Comparison of ENCODE assay signal across 8 cellular contexts in the genomic region with DNA sequence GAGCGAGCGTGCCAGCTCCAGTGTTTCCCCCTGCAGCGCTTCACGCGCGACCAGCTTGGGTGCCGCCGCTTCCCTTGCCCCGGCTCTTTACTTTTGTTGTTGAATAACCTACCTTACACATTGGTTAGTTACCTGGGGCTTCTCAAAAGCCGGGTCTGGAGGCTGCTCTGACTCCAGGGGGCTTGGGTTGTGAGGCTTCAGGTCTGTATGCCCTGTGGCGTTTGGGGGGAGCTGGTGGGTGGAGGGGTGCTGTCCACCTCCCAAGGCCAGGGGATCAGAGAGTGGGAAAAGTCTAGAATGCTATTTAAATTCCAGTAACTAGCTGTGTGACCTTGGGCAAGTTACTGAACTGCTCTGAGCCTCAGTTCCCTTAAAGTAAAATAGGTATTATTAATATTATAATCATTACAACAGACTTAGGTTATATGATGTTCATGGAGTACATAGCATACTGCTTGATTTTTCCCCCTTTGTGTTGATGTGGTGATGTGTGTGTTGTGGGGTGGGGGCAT. TPM values are rescaled to one million over a fixed set of nuclear protein-coding genes. Genes with fewer than 3 reads are reported as not detected.
DNase-seq lines count a peak whose midpoint lies in the region; ATAC-seq and TF ChIP-seq lines count a peak whose summit lies in the region.

No MANE protein-coding gene starts in this region.

- no peak for ATAC-seq in Right ventricle myocardium superior (ENCODE audit: poor library complexity)
- ATAC-seq in HG03457 (IDR thresholded peaks at IDR 0.05; ENCODE audit: unreplicated experiment), result no peak

- no peaks in the 10 kb centered on the region for H3F3A ChIP-seq in GM23248 (ENCODE audit: insufficient read depth)

- in situ Hi-C loops in GM23248 (cut with MboI), result loop anchor here (10.0 kb wide), 1 partner anchor 276 kb away; no protein-coding TSS in a partner anchor

- no peaks in the 10 kb centered on the region for H3K79me2 ChIP-seq in GM23248 (ENCODE audit: insufficient read depth)

- H3K4me3 ChIP-seq in GM23248 (peak overlapping the region; percentile 59), Peyer's patch (peak overlapping the region; percentile 22 to 61 (median 45)), iPS-11a (ENCODE audit: low read depth, low read length) (peak overlapping the region; percentile 45), skin epidermis (peak overlapping the region; percentile 23 to 52 (median 35)), tibial artery (no peak overlapping the region)

- peak overlapping the region; percentile 64; the same call in 1 of the 2 replicates for H2AFZ ChIP-seq in GM23248

- no peak overlapping the region for H3K27ac ChIP-seq in GM23248
- H3K27ac ChIP-seq in Peyer's patch, result no peak overlapping the region
- peak overlapping the region in 14 of 21 experiments; percentile 10 to 77 (median 59) for H3K27ac ChIP-seq in skin epidermis
- H3K27ac ChIP-seq in tibial artery, result no peak overlapping the region

- H3K27me3 ChIP-seq in GM23248 (replicated peaks; ENCODE audit: insufficient read depth) (peaks cover 15% of the 10 kb centered on the region), Peyer's patch (no peaks in the 10 kb centered on the region), tibial artery (peaks cover 0 to 44% of the 10 kb centered on the region in 2 donors)

- H3K4me1 ChIP-seq in GM23248 (ENCODE audit: insufficient read depth) (0 out of 2 replicates have a peak, but pooled peaks cover 3% of the 10 kb centered on the region), Peyer's patch (peaks cover 0 to 6% (median 0%) of the 10 kb centered on the region in 4 donors), tibial artery (peaks cover 0 to 9% (median 7%) of the 10 kb centered on the region in 4 donors)

- no peaks in the 10 kb centered on the region for H3K9me3 ChIP-seq in GM23248 (ENCODE audit: low read depth)
- H3K9me3 ChIP-seq in Peyer's patch, result no peaks in the 10 kb centered on the region
- H3K9me3 ChIP-seq in tibial artery, result no peaks in the 10 kb centered on the region

- no peak for TF ChIP-seq POLR2A in Peyer's patch (IDR thresholded peaks at IDR 0.05)

- TF ChIP-seq CTCF in Peyer's patch (IDR thresholded peaks at IDR 0.05) (no peak), tibial artery (IDR thresholded peaks at IDR 0.05) (no peak)

- no peaks in the 10 kb centered on the region for H4K20me1 ChIP-seq in GM23248 (ENCODE audit: insufficient read depth)

- 66 to 69% methylated on average over 10 to 11 of the region's 11 CpGs for WGBS in GM23248 (ENCODE audit: low coverage in 1 of 2, low lambda C conversion rate in 2 of 2, missing lambda C conversion rate in 2 of 2), 2 experiments

- H3K4me2 ChIP-seq in GM23248 (ENCODE audit: unreplicated experiment), result peak overlapping the region; percentile 58

- H3K9me2 ChIP-seq in GM23248 (ENCODE audit: insufficient read depth), result no peaks in the 10 kb centered on the region

- no peak for DNase-seq in GM23248
- DNase-seq in Peyer's patch, result no peak
- DNase-seq in NCI-H1694 (lab: John Stamatoyannopoulos, UW), result no peak
- no peak for DNase-seq in Right ventricle myocardium superior
- no peak for DNase-seq in tibial artery

- H3K36me3 ChIP-seq in GM23248 (ENCODE audit: low read depth) (no peaks in the 10 kb centered on the region), Peyer's patch (no peaks in the 10 kb centered on the region), tibial artery (no peaks in the 10 kb centered on the region)

- H3K9ac ChIP-seq in GM23248, result peak overlapping the region; percentile 34

- intact Hi-C loops in Right ventricle myocardium superior (cut with DNase I) (no loop called here), tibial artery (cut with DNase I; ENCODE audit: low total_unique reads) (no loop called here)

RNA-seq across cellular contexts. Expression of gene LYPD6B, which starts 0.8 kb away (rescaled TPM):
- 3.9 and 6.8 TPM in 2 replicates for total RNA-seq in GM23248 (2014; rRNA removed; shearing (Covaris generic))
- 11.4 and 11.5 TPM in 2 replicates for polyA plus RNA-seq in GM23248 (2016; fragmentation: Nextera tagmentation; extraction: Ambion mirVana)
- total RNA-seq in Peyer's patch (1 to 10 TPM in 3 of 4 donors, not detected in 1; 2.0 to 4.4 (median 3.7) TPM), Right ventricle myocardium superior (not detected)

Comparison
In these comparisons a context has a peak if more than half of its experiments do, and no peak if none do; other contexts are left out.
1. H3K27ac ChIP-seq: peak in skin epidermis (14 of 21); none in GM23248 (single experiment), Peyer's patch (0 of 4) and tibial artery (0 of 2).
2. H3K4me3 ChIP-seq: peak in GM23248 (single experiment), Peyer's patch (4 of 4), iPS-11a (single experiment) and skin epidermis (7 of 7); none in tibial artery (0 of 2).